9 cellular contexts compared by ENCODE assay signal in the genomic region with DNA sequence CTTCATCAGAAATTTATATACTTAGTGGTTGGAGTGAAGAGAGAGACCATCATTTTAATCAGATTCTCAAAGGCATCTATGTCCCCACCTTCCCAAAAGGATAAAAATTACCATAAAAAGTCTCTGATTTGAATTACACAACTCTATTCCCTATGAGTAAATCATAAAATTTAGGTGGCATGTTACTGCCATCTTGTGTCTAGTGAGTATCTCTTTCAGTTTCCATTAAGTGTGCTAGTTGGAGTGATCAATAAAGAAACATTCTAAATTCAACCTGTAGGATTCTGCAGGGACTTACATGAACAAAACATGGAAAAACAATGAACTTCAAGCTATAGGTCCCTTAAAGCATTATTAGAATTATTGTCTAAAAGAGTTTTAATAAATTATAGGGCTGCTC.
DNase-seq lines count a peak whose midpoint lies in the region; ATAC-seq and TF ChIP-seq lines count a peak whose summit lies in the region.
"Had no signal": no experiment of that assay in that cellular context is flagged by ENCODE, and none has a peak within 500 bp of the region (broad histone marks: within the 10 kb centered on the region; RNA-seq: fewer than 3 reads in every experiment).

No MANE protein-coding gene starts in this region.

- intact Hi-C loops in dorsolateral prefrontal cortex (cut with DNase I) = loop anchor here (2.0 to 10.0 kb wide), 9 partner anchors 115 to 1487 kb away; no protein-coding TSS in a partner anchor

- no peaks in the 10 kb centered on the region for H3K4me1 Mint-ChIP-seq in T-cell

- peak; percentile 37 for ATAC-seq in GM18868 (IDR thresholded peaks at IDR 0.05; ENCODE audit: unreplicated experiment)
- ATAC-seq in omental fat pad (ENCODE audit: low FRiP score) = peak; percentile 17
- no peak for ATAC-seq in T-cell (replicated peaks in 1 of 4)
- no peak for ATAC-seq in HG03039 (IDR thresholded peaks at IDR 0.05; ENCODE audit: unreplicated experiment)

- H3K4me3 Mint-ChIP-seq in T-cell = no peak overlapping the region

- H3K27me3 Mint-ChIP-seq in T-cell = no peaks in the 10 kb centered on the region

- H3K4me3 ChIP-seq in dorsolateral prefrontal cortex (no peak overlapping the region), H7 (ENCODE audit: insufficient read depth, low read depth, low read length) (no peak overlapping the region)

- H3K27ac Mint-ChIP-seq in T-cell = no peak overlapping the region

- H3K27me3 ChIP-seq in dorsolateral prefrontal cortex (no peaks in the 10 kb centered on the region), H7 (ENCODE audit: control insufficient read depth, insufficient read depth, low read length) (no peaks in the 10 kb centered on the region)

- H3K27ac ChIP-seq in dorsolateral prefrontal cortex = peak overlapping the region in 26 of 59 donors; percentile 0 to 99 (median 84)

- peak; percentile 17 to 82 (median 62) for TF ChIP-seq CTCF in dorsolateral prefrontal cortex (IDR thresholded peaks at IDR 0.05 in 54 of 56, conservative IDR thresholded peaks at IDR 0.05 in 2 of 56; ENCODE audit: low read depth in 1 of 56, partially characterized antibody in 56 of 56)
- no peak for TF ChIP-seq CTCF in omental fat pad (IDR thresholded peaks at IDR 0.05)

- no peaks in the 10 kb centered on the region for H3K36me3 Mint-ChIP-seq in T-cell

- DNase-seq in NCI-H526 treated with DMSO at 0.1 percent for 48 hours (lab: John Stamatoyannopoulos, UW) = peak; percentile 30
- no peak for DNase-seq in dorsolateral prefrontal cortex
- DNase-seq in omental fat pad (ENCODE audit: low spot score) = no peak
- no peak for DNase-seq in T-cell
- DNase-seq in H7 = no peak
- no peak for DNase-seq in activated T-cell treated with anti-CD3 and anti-CD28 coated beads, Interleukin-2, amount 50 U/mL, for 48 hours
- DNase-seq: stimulated activated naive CD4-positive, alpha-beta T cell had no signal

- CTCF ChIA-PET in T-cell (lab: Charles Lee) = no interaction called here

- H3K9me3 Mint-ChIP-seq in T-cell = no peaks in the 10 kb centered on the region

- H3K36me3 ChIP-seq in H7 (replicated peaks; ENCODE audit: control insufficient read depth, insufficient read depth, low read length) = no peaks in the 10 kb centered on the region

- POLR2A ChIA-PET in T-cell (lab: Charles Lee) = interaction anchor here in 1 of 2 donors (0.6 kb wide), 1 partner anchor 594 kb away, joined by 5 read pairs; no protein-coding TSS in a partner anchor

Comparison
In these comparisons a context has a peak if more than half of its experiments do, and no peak if none do; other contexts are left out.
1. ATAC-seq: peak in GM18868 (single experiment) and omental fat pad (single experiment); none in T-cell (0 of 4) and HG03039 (single experiment).
2. CTCF ChIP-seq: peak in dorsolateral prefrontal cortex (56 of 56); none in omental fat pad (0 of 3).